1 cellular context compared by ENCODE assay signal in genomic region chr1:35691571-35692220, GRCh38.
TF ChIP-seq lines count a peak whose summit lies in the region.

No MANE protein-coding gene starts in this region.

TF ChIP-seq in GM23338, 12 proteins besides CTCF, POLR2A, EP300 and RAD21 (continued from another document):
- no peak for TF ChIP-seq REST (IDR thresholded peaks at IDR 0.05; ENCODE audit: unreplicated experiment)
- no peak for TF ChIP-seq CREB1 (CRISPR knock-in tag; IDR thresholded peaks at IDR 0.05; ENCODE audit: low read depth)
- no peak for TF ChIP-seq ETS1 (IDR thresholded peaks at IDR 0.05)
- TF ChIP-seq POLR2AphosphoS5 (IDR thresholded peaks at IDR 0.05; ENCODE audit: low read depth) = no peak
- TF ChIP-seq JUNB (IDR thresholded peaks at IDR 0.05; ENCODE audit: unreplicated experiment) = no peak
- no peak for TF ChIP-seq EZH2phosphoT487 (IDR thresholded peaks at IDR 0.05; ENCODE audit: unreplicated experiment)
- no peak for TF ChIP-seq EZH2 (IDR thresholded peaks at IDR 0.05; ENCODE audit: low read depth, unreplicated experiment)
- no peak for TF ChIP-seq NANOG (IDR thresholded peaks at IDR 0.05; ENCODE audit: borderline replicate concordance)
- no peak for TF ChIP-seq ZNF114 (CRISPR knock-in tag; IDR thresholded peaks at IDR 0.05)
- no peak for TF ChIP-seq ZNF331 (CRISPR knock-in tag; IDR thresholded peaks at IDR 0.05; ENCODE audit: low read depth)
